Comparison of ENCODE assay signal across 20 cellular contexts in genomic region chr1:234642428-234642827, GRCh38. TPM values are rescaled to one million over a fixed set of nuclear protein-coding genes. Genes with fewer than 3 reads are reported as not detected.
DNase-seq lines count a peak whose midpoint lies in the region; ATAC-seq and TF ChIP-seq lines count a peak whose summit lies in the region.
"Had no signal": no experiment of that assay in that cellular context is flagged by ENCODE, and none has a peak within 500 bp of the region (broad histone marks: within the 10 kb centered on the region; RNA-seq: fewer than 3 reads in every experiment).

No MANE protein-coding gene starts in this region.

- no peak for DNase-seq in body of pancreas
- DNase-seq in type B pancreatic cell (ENCODE audit: extremely low spot score, unreplicated experiment) = no peak
- no peak for DNase-seq in D341Med (ENCODE audit: low spot score)
- no peak for DNase-seq in DMS 273 (lab: John Stamatoyannopoulos, UW; ENCODE audit: unreplicated experiment)
- no peak for DNase-seq in vagina (ENCODE audit: extremely low spot score in 2 of 2)
- DNase-seq: C1 segment of cervical spinal cord; CD4-positive, alpha-beta memory T cell; DMS153; DND-41; IMR-90; MM.1S; NCI-H2029; NCI-H446 treated with DMSO at 0.1 percent for 48 hours; PC-9; RPMI8226; SHP77 had no signal

- ATAC-seq in body of pancreas = no peak
- no peak for ATAC-seq in HG03565 (IDR thresholded peaks at IDR 0.05; ENCODE audit: unreplicated experiment)

- peak overlapping the region in 1 of 2 donors; percentile 24 for H3K9ac ChIP-seq in liver (ENCODE audit: low read depth in 1 of 2, low read length in 2 of 2)
- H3K9ac ChIP-seq: KMS-11 had no signal

- H3K27ac ChIP-seq in HEK293 (ENCODE audit: extremely low read depth, low read depth, low read length) = no peak overlapping the region
- peak overlapping the region; percentile 85 to 90 (median 89) for H3K27ac ChIP-seq in body of pancreas
- peak overlapping the region; percentile 81 to 87 for H3K27ac ChIP-seq in liver (ENCODE audit: low read depth in 1 of 2, low read length in 2 of 2)
- no peak overlapping the region for H3K27ac ChIP-seq in vagina
- H3K27ac ChIP-seq: KMS-11, PC-9 had no signal

- peaks cover 15% of the 10 kb centered on the region for H3K9me3 Mint-ChIP-seq in type B pancreatic cell

- TF ChIP-seq RAD21 in liver (IDR thresholded peaks at IDR 0.05) = no peak

- intact Hi-C loops in body of pancreas (cut with DNase I) = no loop called here
- intact Hi-C loops in vagina (cut with DNase I) = no loop called here

- POLR2A ChIA-PET in HEK293 (lab: Yijun Ruan, JAX) = interaction anchor here (0.6 kb wide), 1 partner anchor 182 kb away, joined by 4 read pairs; no protein-coding TSS in a partner anchor

- H3K4me1 ChIP-seq in HEK293 (ENCODE audit: control insufficient read depth, insufficient read depth, low read length) (no peaks in the 10 kb centered on the region; the same call in 1 of the 2 replicates), body of pancreas (peaks cover 75% of the 10 kb centered on the region), liver (ENCODE audit: control insufficient read depth in 4 of 4, insufficient read depth in 4 of 4, low read length in 3 of 4) (peaks cover 0 to 41% (median 22%) of the 10 kb centered on the region in 4 donors), vagina (no peaks in the 10 kb centered on the region)

- TF ChIP-seq CTCF in HEK293 (tag by site-specific recombination; IDR thresholded peaks at IDR 0.05) (no peak), body of pancreas (IDR thresholded peaks at IDR 0.05) (no peak), liver (IDR thresholded peaks at IDR 0.05; ENCODE audit: low read depth, low read length, missing input control) (no peak), type B pancreatic cell (conservative IDR thresholded peaks at IDR 0.05) (no peak), vagina (IDR thresholded peaks at IDR 0.05) (no peak)

- TF ChIP-seq POLR2A in body of pancreas (IDR thresholded peaks at IDR 0.05) (no peak), vagina (IDR thresholded peaks at IDR 0.05) (no peak)

- CTCF ChIA-PET in HEK293 (lab: Yijun Ruan, JAX) = no interaction called here

- no peak overlapping the region for H3K4me3 Mint-ChIP-seq in type B pancreatic cell
- H3K4me3 Mint-ChIP-seq: CD4-positive, alpha-beta memory T cell had no signal

- H3K36me3 ChIP-seq in HEK293 (ENCODE audit: control insufficient read depth in 2 of 2, insufficient read depth in 1 of 2, low read length in 2 of 2) (no peaks in the 10 kb centered on the region), body of pancreas (replicated peaks in 1 of 2; ENCODE audit: insufficient read depth in 1 of 2, low read depth in 2 of 2) (no peaks in the 10 kb centered on the region), liver (ENCODE audit: control insufficient read depth in 4 of 4, insufficient read depth in 3 of 4, low read depth in 1 of 4, low read length in 3 of 4) (no peaks in the 10 kb centered on the region), vagina (no peaks in the 10 kb centered on the region)

- peaks cover 29% of the 10 kb centered on the region for H3K4me1 Mint-ChIP-seq in type B pancreatic cell (ENCODE audit: unreplicated experiment)
- H3K4me1 Mint-ChIP-seq: CD4-positive, alpha-beta memory T cell had no signal

- no peaks in the 10 kb centered on the region for H3K9me3 ChIP-seq in HEK293 (ENCODE audit: control insufficient read depth, insufficient read depth, low read depth, low read length)
- no peaks in the 10 kb centered on the region for H3K9me3 ChIP-seq in body of pancreas
- H3K9me3 ChIP-seq in liver (ENCODE audit: control insufficient read depth in 4 of 4, low read length in 3 of 4) = no peaks in the 10 kb centered on the region
- H3K9me3 ChIP-seq in vagina = no peaks in the 10 kb centered on the region

- no peak overlapping the region for H3K4me3 ChIP-seq in HEK293 (ENCODE audit: low read depth, low read length)
- H3K4me3 ChIP-seq in body of pancreas = no peak overlapping the region
- H3K4me3 ChIP-seq in liver (ENCODE audit: low read depth in 1 of 3, low read length in 3 of 3) = no peak overlapping the region
- H3K4me3 ChIP-seq in vagina = no peak overlapping the region
- H3K4me3 ChIP-seq: PC-9 had no signal

- H3K36me3 Mint-ChIP-seq in type B pancreatic cell = no peaks in the 10 kb centered on the region
- H3K36me3 Mint-ChIP-seq: CD4-positive, alpha-beta memory T cell had no signal

- H3K27ac Mint-ChIP-seq in type B pancreatic cell = peak overlapping the region; percentile 8

- H3K27me3 Mint-ChIP-seq in type B pancreatic cell = no peaks in the 10 kb centered on the region
- H3K27me3 Mint-ChIP-seq: CD4-positive, alpha-beta memory T cell had no signal

- H3K27me3 ChIP-seq in body of pancreas (no peaks in the 10 kb centered on the region), liver (ENCODE audit: control insufficient read depth in 4 of 4, insufficient read depth in 4 of 4, low read length in 3 of 4) (no peaks in the 10 kb centered on the region), vagina (no peaks in the 10 kb centered on the region)

- WGBS in body of pancreas, 2 donors = 89 to 96% methylated on average over 2 of the region's 2 CpGs
- WGBS in liver = 97% methylated on average over 2 of the region's 2 CpGs

TF ChIP-seq in HEK293, 187 proteins besides CTCF, POLR2A, EP300 and RAD21 (continues in another document):
- TF ChIP-seq, protein P1, sequence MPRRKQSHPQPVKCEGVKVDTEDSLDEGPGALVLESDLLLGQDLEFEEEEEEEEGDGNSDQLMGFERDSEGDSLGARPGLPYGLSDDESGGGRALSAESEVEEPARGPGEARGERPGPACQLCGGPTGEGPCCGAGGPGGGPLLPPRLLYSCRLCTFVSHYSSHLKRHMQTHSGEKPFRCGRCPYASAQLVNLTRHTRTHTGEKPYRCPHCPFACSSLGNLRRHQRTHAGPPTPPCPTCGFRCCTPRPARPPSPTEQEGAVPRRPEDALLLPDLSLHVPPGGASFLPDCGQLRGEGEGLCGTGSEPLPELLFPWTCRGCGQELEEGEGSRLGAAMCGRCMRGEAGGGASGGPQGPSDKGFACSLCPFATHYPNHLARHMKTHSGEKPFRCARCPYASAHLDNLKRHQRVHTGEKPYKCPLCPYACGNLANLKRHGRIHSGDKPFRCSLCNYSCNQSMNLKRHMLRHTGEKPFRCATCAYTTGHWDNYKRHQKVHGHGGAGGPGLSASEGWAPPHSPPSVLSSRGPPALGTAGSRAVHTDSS (tag by site-specific recombination; IDR thresholded peaks at IDR 0.05) = 0 out of 2 replicates have a peak, but pooled peaks have one; percentile 21
- peak; percentile 98 for TF ChIP-seq ZNF146 (tag by site-specific recombination; IDR thresholded peaks at IDR 0.05)

TF ChIP-seq in liver, 16 proteins besides CTCF, POLR2A, EP300 and RAD21:
- TF ChIP-seq, protein P2, sequence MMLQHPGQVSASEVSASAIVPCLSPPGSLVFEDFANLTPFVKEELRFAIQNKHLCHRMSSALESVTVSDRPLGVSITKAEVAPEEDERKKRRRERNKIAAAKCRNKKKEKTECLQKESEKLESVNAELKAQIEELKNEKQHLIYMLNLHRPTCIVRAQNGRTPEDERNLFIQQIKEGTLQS (IDR thresholded peaks at IDR 0.05) = no peak

RNA-seq across cellular contexts. Expression of gene IRF2BP2, which starts 32.5 kb away (rescaled TPM):
- 10 to 100 TPM; 82.7 to 83.3 TPM for total RNA-seq in body of pancreas
- 10 to 100 TPM; 31.5 to 48.2 TPM for total RNA-seq in liver
- polyA plus RNA-seq in liver = 10 to 100 TPM; 22.2 to 39.3 TPM
- 181 and 202 TPM in 2 replicates for total RNA-seq in type B pancreatic cell (ENCODE audit: low replicate concordance)
- 72.9 TPM for total RNA-seq in vagina

Comparison
In these comparisons a context has a peak if more than half of its experiments do, and no peak if none do; other contexts are left out.
1. H3K27ac ChIP-seq: peak in body of pancreas (4 of 4) and liver (2 of 2); none in HEK293 (single experiment) and vagina (single experiment).